ENCODE assay signal across 1 cellular context in genomic region chr7:56046728-56047445, GRCh38.
TF ChIP-seq lines count a peak whose summit lies in the region.

No MANE protein-coding gene starts in this region.

TF ChIP-seq in HepG2, 621 proteins besides CTCF, POLR2A, EP300 and RAD21 (continues in another document):
- TF ChIP-seq PCBP2 (optimal IDR thresholded peaks at IDR 0.05; ENCODE audit: low read depth, low read length, poor library complexity, severe bottlenecking) = no peak
- no peak for TF ChIP-seq BRF2 (CRISPR knock-in tag; IDR thresholded peaks at IDR 0.05)
- 0 out of 2 replicates have a peak, but pooled peaks have one; percentile 49 for TF ChIP-seq REPIN1 (CRISPR knock-in tag; IDR thresholded peaks at IDR 0.05; ENCODE audit: borderline replicate concordance, low read depth)
- peak; percentile 91 for TF ChIP-seq ZNF770 (CRISPR knock-in tag; IDR thresholded peaks at IDR 0.05)
- 0 out of 2 replicates have a peak, but pooled peaks have one; percentile 15 for TF ChIP-seq RXRB (CRISPR knock-in tag; IDR thresholded peaks at IDR 0.05; ENCODE audit: borderline replicate concordance)
- TF ChIP-seq GMEB1 (CRISPR knock-in tag; IDR thresholded peaks at IDR 0.05; ENCODE audit: borderline replicate concordance) = no peak
- TF ChIP-seq ZNF670 (CRISPR knock-in tag; IDR thresholded peaks at IDR 0.05; ENCODE audit: borderline replicate concordance) = 0 out of 2 replicates have a peak, but pooled peaks have one; percentile 31
- TF ChIP-seq FOXP1 (IDR thresholded peaks at IDR 0.05) = no peak
- TF ChIP-seq FOXP1 (CRISPR knock-in tag; IDR thresholded peaks at IDR 0.05) = no peak; the same call in 1 of the 2 replicates
- no peak for TF ChIP-seq KDM5A (IDR thresholded peaks at IDR 0.05; ENCODE audit: borderline replicate concordance, low read length)
- peak; percentile 27; the same call in 1 of the 2 replicates for TF ChIP-seq SOX5 (CRISPR knock-in tag; IDR thresholded peaks at IDR 0.05; ENCODE audit: borderline replicate concordance)
- TF ChIP-seq RAD51 (IDR thresholded peaks at IDR 0.05; ENCODE audit: borderline replicate concordance) = no peak
- no peak for TF ChIP-seq ZNF33B (CRISPR knock-in tag; IDR thresholded peaks at IDR 0.05)
- no peak for TF ChIP-seq PBX2 (CRISPR knock-in tag; IDR thresholded peaks at IDR 0.05)
- 0 out of 2 replicates have a peak, but pooled peaks have one; percentile 16 for TF ChIP-seq NR2F6 (IDR thresholded peaks at IDR 0.05)
- TF ChIP-seq NR2F6 (CRISPR knock-in tag; IDR thresholded peaks at IDR 0.05) = no peak
- TF ChIP-seq SP4 (CRISPR knock-in tag; IDR thresholded peaks at IDR 0.05) = no peak
- no peak for TF ChIP-seq SRSF9 (IDR thresholded peaks at IDR 0.05; ENCODE audit: borderline replicate concordance, insufficient read depth, low read depth, low read length, poor library complexity, severe bottlenecking)
- TF ChIP-seq ZFP36 (IDR thresholded peaks at IDR 0.05; ENCODE audit: borderline replicate concordance, low read depth, low read length, partially characterized antibody) = no peak
- TF ChIP-seq TFAP4 (IDR thresholded peaks at IDR 0.05; ENCODE audit: borderline replicate concordance, low read depth) = no peak
- TF ChIP-seq SIX4 (CRISPR knock-in tag; IDR thresholded peaks at IDR 0.05) = no peak
- TF ChIP-seq ZNF75D (CRISPR knock-in tag; IDR thresholded peaks at IDR 0.05; ENCODE audit: borderline replicate concordance) = no peak
- TF ChIP-seq ZFP1 (CRISPR knock-in tag; IDR thresholded peaks at IDR 0.05) = no peak
- TF ChIP-seq ZNF772 (CRISPR knock-in tag; IDR thresholded peaks at IDR 0.05) = no peak
- TF ChIP-seq ZNF367 (CRISPR knock-in tag; IDR thresholded peaks at IDR 0.05; ENCODE audit: borderline replicate concordance) = no peak
- no peak for TF ChIP-seq PHF20 (CRISPR knock-in tag; IDR thresholded peaks at IDR 0.05)
- peak; percentile 26; the same call in 1 of the 2 replicates for TF ChIP-seq CREM (IDR thresholded peaks at IDR 0.05)
- TF ChIP-seq CREM (CRISPR knock-in tag; IDR thresholded peaks at IDR 0.05) = no peak
- no peak for TF ChIP-seq NFYB (CRISPR knock-in tag; IDR thresholded peaks at IDR 0.05)
- no peak for TF ChIP-seq ZNF124 (CRISPR knock-in tag; IDR thresholded peaks at IDR 0.05)
- no peak for TF ChIP-seq ATF7-NPFF (CRISPR knock-in tag; IDR thresholded peaks at IDR 0.05; ENCODE audit: low read depth)
- no peak for TF ChIP-seq ZNF687 (CRISPR knock-in tag; IDR thresholded peaks at IDR 0.05)
- peak; percentile 54; the same call in 1 of the 2 replicates for TF ChIP-seq ZNF362 (CRISPR knock-in tag; IDR thresholded peaks at IDR 0.05; ENCODE audit: borderline replicate concordance)
- no peak for TF ChIP-seq ZNF749 (CRISPR knock-in tag; IDR thresholded peaks at IDR 0.05; ENCODE audit: borderline replicate concordance)
- no peak for TF ChIP-seq ZNF580 (CRISPR knock-in tag; IDR thresholded peaks at IDR 0.05; ENCODE audit: borderline replicate concordance, low read depth)
- 0 out of 2 replicates have a peak, but pooled peaks have one; percentile 19 for TF ChIP-seq AHDC1 (CRISPR knock-in tag; IDR thresholded peaks at IDR 0.05; ENCODE audit: borderline replicate concordance)
- no peak for TF ChIP-seq RBAK (CRISPR knock-in tag; IDR thresholded peaks at IDR 0.05)
- no peak for TF ChIP-seq E2F2 (CRISPR knock-in tag; IDR thresholded peaks at IDR 0.05; ENCODE audit: borderline replicate concordance)
- TF ChIP-seq DNMT3B (CRISPR knock-in tag; conservative IDR thresholded peaks at IDR 0.05) = no peak
- no peak for TF ChIP-seq MTA3 (CRISPR knock-in tag; IDR thresholded peaks at IDR 0.05)
- TF ChIP-seq TCF7L2 (IDR thresholded peaks at IDR 0.05; ENCODE audit: low read depth, low read length) = no peak
